10 cellular contexts compared by ENCODE assay signal in the genomic region with DNA sequence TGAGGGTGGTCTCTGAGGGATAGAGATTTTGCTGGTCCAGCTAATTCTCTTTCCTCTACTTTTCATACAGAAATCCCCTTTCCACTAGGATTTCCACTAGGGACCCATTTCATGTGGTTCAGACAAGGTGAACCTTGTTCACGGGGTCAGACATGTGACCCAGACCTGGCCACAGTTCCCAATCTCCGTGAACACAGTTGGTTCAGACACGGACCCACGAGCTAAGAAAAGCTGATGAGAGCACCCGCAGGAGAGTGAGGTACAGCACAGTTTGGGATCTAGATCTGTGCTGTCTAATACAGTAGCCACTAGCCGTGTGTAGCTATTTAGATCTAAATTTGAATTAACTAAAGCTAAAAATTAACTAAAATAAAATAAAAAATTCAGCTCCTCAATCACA.
"Had no signal": no experiment of that assay in that cellular context is flagged by ENCODE, and none has a peak within 500 bp of the region (broad histone marks: within the 10 kb centered on the region; RNA-seq: fewer than 3 reads in every experiment).

No MANE protein-coding gene starts in this region.

- H3K36me3 ChIP-seq: heart right ventricle, right lobe of liver had no signal

- H3K4me1 Mint-ChIP-seq: activated naive CD4-positive, alpha-beta T cell treated with anti-CD3 and anti-CD28 coated beads, Interleukin-2, amount 50 U/mL, for 24 hours; T-helper 17 cell had no signal

- H3K4me3 ChIP-seq: heart right ventricle, right lobe of liver had no signal

- H3K27ac Mint-ChIP-seq: activated naive CD4-positive, alpha-beta T cell treated with anti-CD3 and anti-CD28 coated beads, Interleukin-2, amount 50 U/mL, for 24 hours; natural killer cell; T-helper 17 cell had no signal

- H3K36me3 Mint-ChIP-seq: activated naive CD4-positive, alpha-beta T cell treated with anti-CD3 and anti-CD28 coated beads, Interleukin-2, amount 50 U/mL, for 24 hours; natural killer cell had no signal

- H3K9me3 ChIP-seq: heart right ventricle, right lobe of liver had no signal

- H3K27me3 Mint-ChIP-seq: activated naive CD4-positive, alpha-beta T cell treated with anti-CD3 and anti-CD28 coated beads, Interleukin-2, amount 50 U/mL, for 24 hours had no signal

- ATAC-seq: foreskin keratinocyte; natural killer cell; stimulated activated naive CD8-positive, alpha-beta T cell treated with anti-CD3 and anti-CD28 coated beads, Interleukin-15, Interleukin-2, amounts not matched to agents 100 U/mL and 50 U/mL, for 24 hours; T-helper 17 cell had no signal

- DNase-seq: activated CD4-positive, CD25-positive, alpha-beta regulatory T cell; activated T-cell treated with anti-CD3 and anti-CD28 coated beads, Interleukin-2, amount 50 U/mL, for 1 hour; foreskin keratinocyte; heart right ventricle; islet precursor cell; natural killer cell; right lobe of liver; stimulated activated naive CD8-positive, alpha-beta T cell treated with anti-CD3 and anti-CD28 coated beads, Interleukin-15, Interleukin-2, amounts not matched to agents 100 U/mL and 50 U/mL, for 24 hours; T-helper 17 cell had no signal

- H3K9me3 Mint-ChIP-seq: activated naive CD4-positive, alpha-beta T cell treated with anti-CD3 and anti-CD28 coated beads, Interleukin-2, amount 50 U/mL, for 24 hours; natural killer cell had no signal

- H3K4me1 ChIP-seq: foreskin keratinocyte had no signal

- H3K4me3 Mint-ChIP-seq: activated naive CD4-positive, alpha-beta T cell treated with anti-CD3 and anti-CD28 coated beads, Interleukin-2, amount 50 U/mL, for 24 hours; natural killer cell; T-helper 17 cell had no signal

- H3K27ac ChIP-seq: foreskin keratinocyte, heart right ventricle, right lobe of liver had no signal

- H3K27me3 ChIP-seq: foreskin keratinocyte, heart right ventricle, right lobe of liver had no signal
